In genomic region chr10:60139290-60139689, GRCh38 we compare ENCODE assay signal across 15 cellular contexts.
DNase-seq lines count a peak whose midpoint lies in the region; ATAC-seq, FAIRE-seq and TF ChIP-seq lines count a peak whose summit lies in the region.
"Had no signal": no experiment of that assay in that cellular context is flagged by ENCODE, and none has a peak within 500 bp of the region (broad histone marks: within the 10 kb centered on the region; RNA-seq: fewer than 3 reads in every experiment).

No MANE protein-coding gene starts in this region.

- TF ChIP-seq POLR2A in H54 (IDR thresholded peaks at IDR 0.05; ENCODE audit: low read depth, low read length) = no peak

- H3K9me3 ChIP-seq in NT2/D1 (ENCODE audit: insufficient read depth, low read length) = no peaks in the 10 kb centered on the region

- ATAC-seq in omental fat pad (ENCODE audit: low FRiP score) (no peak), esophagus mucosa (no peak)
- ATAC-seq: activated T-cell treated with anti-CD3 and anti-CD28 coated beads, Interleukin-2, amount 50 U/mL, for 72 hours; left lobe of liver; naive thymus-derived CD8-positive, alpha-beta T cell; stimulated activated naive CD8-positive, alpha-beta T cell treated with anti-CD3 and anti-CD28 coated beads, Interleukin-15, Interleukin-2, amounts not matched to agents 100 U/mL and 50 U/mL, for 24 hours had no signal

- no peaks in the 10 kb centered on the region for H3K27me3 ChIP-seq in NT2/D1 (ENCODE audit: insufficient read depth, insufficient read length)

- peak; percentile 23 for FAIRE-seq in H54 (lab: Jason Lieb, UNC)
- FAIRE-seq: TTC549 had no signal

- TF ChIP-seq CTCF in omental fat pad (IDR thresholded peaks at IDR 0.05) = no peak

- H3K36me3 ChIP-seq in NT2/D1 (ENCODE audit: insufficient read depth, insufficient read length, low read length) = no peaks in the 10 kb centered on the region

- no peaks in the 10 kb centered on the region for H3K4me1 ChIP-seq in NT2/D1 (ENCODE audit: insufficient read depth, insufficient read length)

- H3K9ac ChIP-seq in NT2/D1 (ENCODE audit: insufficient read length, low read depth) = peak overlapping the region; percentile 65

- H3K4me3 ChIP-seq in NT2/D1 (ENCODE audit: insufficient read length, low read depth) = peak overlapping the region; percentile 54
- peak overlapping the region; percentile 88 for H3K4me3 ChIP-seq in iPS-11a (ENCODE audit: low read depth, low read length)

- DNase-seq in H54 (ENCODE audit: insufficient read length, low spot score) (no peak), NT2/D1 (ENCODE audit: low read depth, low spot score) (no peak), retina (peak; percentile 7), omental fat pad (ENCODE audit: low spot score) (no peak), NCI-H1694 (lab: John Stamatoyannopoulos, UW) (no peak)
- no peak for DNase-seq in stimulated activated CD4-positive, alpha-beta T cell treated with anti-CD3 and anti-CD28 coated beads, Interleukin-4, amount 100 ng/mL, for 24 hours
- DNase-seq: activated T-cell treated with anti-CD3 and anti-CD28 coated beads, Interleukin-2, amount 50 U/mL, for 72 hours; KBM-7; naive thymus-derived CD8-positive, alpha-beta T cell; NCI-H2227 treated with DMSO at 0.1 percent for 48 hours; stimulated activated naive CD8-positive, alpha-beta T cell treated with anti-CD3 and anti-CD28 coated beads, Interleukin-15, Interleukin-2, amounts not matched to agents 100 U/mL and 50 U/mL, for 24 hours had no signal
